ENCODE assay signal across 22 cellular contexts in genomic region chr15:29100486-29101000, GRCh38.
"Had no signal": no experiment of that assay in that cellular context is flagged by ENCODE, and none has a peak within 500 bp of the region (broad histone marks: within the 10 kb centered on the region; RNA-seq: fewer than 3 reads in every experiment).

No MANE protein-coding gene starts in this region.

- H3K9ac ChIP-seq: parathyroid adenoma had no signal

- H3K27ac Mint-ChIP-seq: activated CD4-positive, alpha-beta T cell treated with anti-CD3 and anti-CD28 coated beads for 36 hours; activated naive CD4-positive, alpha-beta T cell treated with anti-CD3 and anti-CD28 coated beads for 36 hours; T-helper 2 cell treated with Interferon-gamma antibody and Interleukin-4, amounts not matched to agents 5 μg/mL and 100 μg/mL, for 36 hours had no signal

- H3K27me3 ChIP-seq: foreskin keratinocyte, right atrium auricular region, tibial nerve had no signal

- H3K79me2 ChIP-seq: parathyroid adenoma had no signal

- H3K4me1 Mint-ChIP-seq: activated CD4-positive, alpha-beta T cell treated with anti-CD3 and anti-CD28 coated beads for 36 hours had no signal

- H3K9me3 ChIP-seq: breast epithelium, esophagus muscularis mucosa, left ventricle myocardium inferior, right atrium auricular region, tibial nerve had no signal

- H3K27me3 Mint-ChIP-seq: activated CD4-positive, alpha-beta T cell treated with anti-CD3 and anti-CD28 coated beads for 36 hours had no signal

- H3K4me3 ChIP-seq: breast epithelium, esophagus muscularis mucosa, left ventricle myocardium inferior, lung, right atrium auricular region, tibial nerve had no signal

- H2AFZ ChIP-seq: parathyroid adenoma had no signal

- H3K4me1 ChIP-seq: breast epithelium, foreskin keratinocyte, parathyroid adenoma had no signal

- H3K27ac ChIP-seq: breast epithelium, esophagus muscularis mucosa, foreskin keratinocyte, left ventricle myocardium inferior, parathyroid adenoma, right atrium auricular region, tibial nerve had no signal

- H3K4me3 Mint-ChIP-seq: activated CD4-positive, alpha-beta T cell treated with anti-CD3 and anti-CD28 coated beads for 36 hours; activated naive CD4-positive, alpha-beta T cell treated with anti-CD3 and anti-CD28 coated beads for 36 hours; T-helper 2 cell treated with Interferon-gamma antibody and Interleukin-4, amounts not matched to agents 5 μg/mL and 100 μg/mL, for 36 hours had no signal

- DNase-seq: activated CD4-positive, alpha-beta T cell treated with anti-CD3 and anti-CD28 coated beads for 36 hours; activated CD4-positive, alpha-beta T cell treated with anti-CD3 and anti-CD28 coated beads, Interleukin-2, amount 50 U/mL, for 4 hours; activated CD4-positive, CD25-positive, alpha-beta regulatory T cell; activated CD8-positive, alpha-beta memory T cell treated with anti-CD3 and anti-CD28 coated beads for 24 hours; activated effector memory CD4-positive, alpha-beta T cell treated with anti-CD3 and anti-CD28 coated beads, Interleukin-2, amount 50 U/mL, for 16 hours; activated naive CD4-positive, alpha-beta T cell treated with anti-CD3 and anti-CD28 coated beads for 36 hours; amygdala; central memory CD4-positive, alpha-beta T cell; dermis blood vessel endothelial cell; effector CD4-positive, alpha-beta T cell; foreskin keratinocyte; left ventricle myocardium inferior; mesendoderm; stimulated activated naive CD4-positive, alpha-beta T cell treated with Interleukin-2 at 50 U/mL for 16 hours; T-helper 1 cell had no signal

- H3K9me3 Mint-ChIP-seq: activated naive CD4-positive, alpha-beta T cell treated with anti-CD3 and anti-CD28 coated beads for 36 hours; T-helper 2 cell treated with Interferon-gamma antibody and Interleukin-4, amounts not matched to agents 5 μg/mL and 100 μg/mL, for 36 hours had no signal

- H3K36me3 ChIP-seq: breast epithelium, esophagus muscularis mucosa, left ventricle myocardium inferior, right atrium auricular region, tibial nerve had no signal

- ATAC-seq: activated CD4-positive, alpha-beta T cell treated with anti-CD3 and anti-CD28 coated beads for 36 hours; foreskin keratinocyte had no signal
